ENCODE assay signal across 8 cellular contexts in the genomic region with DNA sequence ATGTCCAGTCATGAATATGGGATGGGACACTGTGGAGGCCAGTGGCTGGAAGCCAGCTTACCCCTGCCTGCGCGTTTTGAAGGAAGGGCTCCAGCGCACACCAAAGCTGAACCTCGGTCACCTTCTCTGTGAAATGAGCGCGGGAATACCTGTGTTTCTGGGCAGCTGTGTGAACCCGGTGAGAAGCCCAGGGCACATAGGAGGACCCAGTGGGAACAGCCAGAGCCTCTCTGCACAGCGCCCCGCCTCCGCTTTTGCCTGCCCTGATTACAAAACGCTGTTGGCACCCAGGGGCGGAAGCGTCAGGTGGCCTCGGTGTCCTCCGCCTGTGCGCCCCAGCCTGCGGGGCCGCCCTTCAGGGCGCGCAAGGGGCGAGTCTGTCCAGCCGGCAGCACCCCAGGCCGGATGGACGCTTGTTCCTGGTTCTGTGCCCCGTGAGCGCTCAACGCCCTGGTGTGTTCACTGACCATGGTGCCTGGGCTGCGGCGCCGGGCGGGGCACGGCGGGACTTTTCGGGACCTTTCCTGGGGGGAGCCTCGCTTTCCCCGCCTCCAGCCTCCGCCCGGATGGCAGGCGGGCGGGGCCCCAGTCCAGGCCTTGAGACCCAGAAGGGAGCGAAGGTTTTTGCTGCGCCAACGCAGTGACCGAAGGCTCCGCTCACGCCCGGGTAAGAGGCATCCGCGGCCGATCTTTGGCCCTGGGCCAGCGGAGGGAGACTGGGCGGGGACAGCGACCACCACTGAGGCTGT. TPM values are rescaled to one million over a fixed set of nuclear protein-coding genes. Genes with fewer than 3 reads are reported as not detected.
A peak's percentile ranks its signal among the peaks of the same experiment; 100 is the strongest.
DNase-seq lines count a peak whose midpoint lies in the region; ATAC-seq and TF ChIP-seq lines count a peak whose summit lies in the region.

A gene (plus strand): TSS at position 588 of the 749 bp plus-strand sequence. CDS start 23,895 bp downstream, outside the sequence.

- TF ChIP-seq CTCF in AG10803 (conservative IDR thresholded peaks at IDR 0.05; ENCODE audit: low read length) (no peak), parathyroid adenoma (IDR thresholded peaks at IDR 0.05) (no peak), tibial nerve (IDR thresholded peaks at IDR 0.05) (no peak)

- peak within 1 kb of the TSS; percentile 67 for H3K4me2 ChIP-seq in parathyroid adenoma (ENCODE audit: low read length)

- peak within 1 kb of the TSS; percentile 59 for H3K27ac ChIP-seq in parathyroid adenoma
- H3K27ac ChIP-seq in tibial nerve: peak within 1 kb of the TSS; percentile 81 to 92 (median 87)

- ATAC-seq in GM18909 (IDR thresholded peaks at IDR 0.05; ENCODE audit: poor library complexity, unreplicated experiment) (peak; percentile 78), HG03139 (IDR thresholded peaks at IDR 0.05; ENCODE audit: unreplicated experiment) (peak; percentile 60)

- H2AFZ ChIP-seq in parathyroid adenoma: peak within 1 kb of the TSS; percentile 70

- DNase-seq in AG10803 (ENCODE audit: low read depth): peak; percentile 70
- DNase-seq in RPMI7951 (ENCODE audit: low read depth): peak; percentile 83
- DNase-seq in activated naive CD4-positive, alpha-beta T cell treated with Interleukin-2 at 50 U/mL for 16 hours: peak; percentile 72
- DNase-seq in glomerular visceral epithelial cell (ENCODE audit: extremely low spot score): peak; percentile 89
- DNase-seq in tibial nerve (ENCODE audit: low spot score in 2 of 2): peak; percentile 67 to 68

- H3K36me3 ChIP-seq in parathyroid adenoma (ENCODE audit: control insufficient read depth, insufficient read depth, low read length) (no peaks in the 10 kb centered on the region), tibial nerve (no peaks in the 10 kb centered on the region)

- no peaks in the 10 kb centered on the region for H3K27me3 ChIP-seq in parathyroid adenoma (ENCODE audit: control insufficient read depth, insufficient read depth, low read length)
- no peaks in the 10 kb centered on the region for H3K27me3 ChIP-seq in tibial nerve

- 3% methylated on average over 27 to 41 of the region's 53 CpGs for WGBS in tibial nerve, 2 donors

- H3K9me3 ChIP-seq in parathyroid adenoma (ENCODE audit: control insufficient read depth, low read length) (no peaks in the 10 kb centered on the region), tibial nerve (no peaks in the 10 kb centered on the region)

- peak within 1 kb of the TSS; percentile 81 for H3K4me3 ChIP-seq in AG10803 (ENCODE audit: low read length)
- H3K4me3 ChIP-seq in parathyroid adenoma (ENCODE audit: low read depth, low read length): peak within 1 kb of the TSS; percentile 67
- H3K4me3 ChIP-seq in tibial nerve: peak within 1 kb of the TSS; percentile 66 to 73 (median 69)

- H3K79me2 ChIP-seq in parathyroid adenoma: no peaks in the 10 kb centered on the region

- peak; percentile 29 to 74 for TF ChIP-seq POLR2A in tibial nerve (IDR thresholded peaks at IDR 0.05)

- peak within 1 kb of the TSS; percentile 28 for H3K9ac ChIP-seq in parathyroid adenoma

- H3K4me1 ChIP-seq in parathyroid adenoma: no peaks in the 10 kb centered on the region
- H3K4me1 ChIP-seq in tibial nerve: peaks cover 0 to 47% (median 22%) of the 10 kb centered on the region in 4 donors

- TF ChIP-seq EP300 in tibial nerve (IDR thresholded peaks at IDR 0.05): peak; percentile 23 to 87

RNA-seq across cellular contexts. Expression of the gene that starts here (rescaled TPM):
- total RNA-seq in RPMI7951 (2014; rRNA removed; shearing (Covaris generic)): 40.9 and 48.4 TPM in 2 replicates
- 10 to 100 TPM; 50.4 to 96.1 (median 60.2) TPM for total RNA-seq in tibial nerve

Comparison
In these comparisons a context has a peak if more than half of its experiments do, and no peak if none do; other contexts are left out.
1. Peak in every context shown above with its lines: DNase-seq, ATAC-seq, H3K4me3 ChIP-seq and H3K27ac ChIP-seq.